ENCODE assay signal across 1 cellular context in genomic region chr10:13969792-13970140, GRCh38.
TF ChIP-seq lines count a peak whose summit lies in the region.

No MANE protein-coding gene starts in this region.

TF ChIP-seq in GM12878, 131 proteins besides CTCF, POLR2A, EP300 and RAD21 (continued from another document):
- TF ChIP-seq SREBF2 (IDR thresholded peaks at IDR 0.05; ENCODE audit: low read length) (no peak), PRDM15 (CRISPR knock-in tag; IDR thresholded peaks at IDR 0.05) (no peak), IKZF2 (IDR thresholded peaks at IDR 0.05) (peak; percentile 42 to 64; a peak in 3 of 4 replicates), MEF2B (IDR thresholded peaks at IDR 0.05; ENCODE audit: partially characterized antibody, poor library complexity, severe bottlenecking) (peak; percentile 16), NR2F1 (conservative IDR thresholded peaks at IDR 0.05) (peak; percentile 92), GATAD2B (conservative IDR thresholded peaks at IDR 0.05; ENCODE audit: low read depth) (0 out of 2 replicates have a peak, but pooled peaks have one; percentile 15), RELB (IDR thresholded peaks at IDR 0.05; ENCODE audit: low read depth) (peak; percentile 62; the same call in 1 of the 2 replicates), NFIC (IDR thresholded peaks at IDR 0.05; ENCODE audit: low read depth, low read length) (peak; percentile 57; the same call in 1 of the 2 replicates), BCL11A (IDR thresholded peaks at IDR 0.05; ENCODE audit: low read depth, low read length) (peak; percentile 51; the same call in 1 of the 2 replicates), IRF5 (IDR thresholded peaks at IDR 0.05; ENCODE audit: borderline replicate concordance) (no peak), SKIL (IDR thresholded peaks at IDR 0.05; ENCODE audit: low read depth, poor library complexity, severe bottlenecking) (peak; percentile 19), ZNF207 (IDR thresholded peaks at IDR 0.05; ENCODE audit: borderline replicate concordance) (no peak), MTA2 (IDR thresholded peaks at IDR 0.05; ENCODE audit: low read depth) (peak; percentile 54), ATF2 (IDR thresholded peaks at IDR 0.05; ENCODE audit: low read length) (peak; percentile 56; the same call in 1 of the 2 replicates)
TF ChIP-seq in GM12878: peak in this region for 14.
